In genomic region chr5:32331927-32332274, GRCh38 we compare ENCODE assay signal across 13 cellular contexts.
"Had no signal": no experiment of that assay in that cellular context is flagged by ENCODE, and none has a peak within 500 bp of the region (broad histone marks: within the 10 kb centered on the region; RNA-seq: fewer than 3 reads in every experiment).

No MANE protein-coding gene starts in this region.

- DNase-seq: activated CD4-positive, alpha-beta T cell treated with anti-CD3 and anti-CD28 coated beads, Interleukin-2, amount 10 ng/mL, durations not matched to agents 7 days and 5 days; activated CD4-positive, CD25-positive, alpha-beta regulatory T cell; activated CD8-positive, alpha-beta memory T cell treated with anti-CD3 and anti-CD28 coated beads for 24 hours; activated naive CD4-positive, alpha-beta T cell treated with anti-CD3 and anti-CD28 coated beads, Interleukin-2, amount 10 ng/mL, durations not matched to agents 7 days and 5 days; central memory CD4-positive, alpha-beta T cell; cortex of kidney; effector CD8-positive, alpha-beta T cell; immature natural killer cell; left cardiac atrium; retina; trophoblast cell had no signal

- ATAC-seq: activated T-helper 17 cell treated with anti-CD3 and anti-CD28 coated beads, Interleukin-2, amount 50 U/mL, for 72 hours; left cardiac atrium; natural killer cell treated with Interleukin-12 subunit alpha and Interleukin-12 subunit beta and Interleukin-15 and Interleukin-18, amount 100 ng/mL, for 72 hours had no signal
